In the genomic region with DNA sequence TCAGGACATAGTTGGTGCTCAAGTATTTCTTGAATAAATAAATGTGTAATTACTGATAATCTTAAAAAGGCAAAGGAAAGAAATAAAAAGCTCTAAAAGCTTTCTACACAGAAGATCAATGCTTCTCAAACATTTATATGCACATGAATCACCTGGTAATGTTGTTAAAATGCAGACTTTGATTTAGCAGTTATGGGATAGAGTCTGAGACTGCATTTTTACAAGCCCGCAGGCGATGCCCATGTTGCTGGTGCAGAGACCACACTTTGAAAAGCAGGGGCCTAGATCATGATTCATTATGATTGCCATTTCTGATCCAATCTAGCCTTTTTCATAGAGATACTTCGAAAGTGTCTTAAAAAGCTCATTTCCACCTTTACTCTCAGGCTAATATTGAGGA, we compare ENCODE assay signal across 9 cellular contexts. TPM values are rescaled to one million over a fixed set of nuclear protein-coding genes. Genes with fewer than 3 reads are reported as not detected.
"Had no signal": no experiment of that assay in that cellular context is flagged by ENCODE, and none has a peak within 500 bp of the region (broad histone marks: within the 10 kb centered on the region; RNA-seq: fewer than 3 reads in every experiment).

No MANE protein-coding gene starts in this region.

- H3K4me2 ChIP-seq: GM23338, KMS-11 had no signal

- H3K4me3 ChIP-seq: GM23338 had no signal

- H2AFZ ChIP-seq: GM23338 had no signal

- H3K4me3 Mint-ChIP-seq: GM23338, H9, IgD-negative memory B cell had no signal

- H3K36me3 Mint-ChIP-seq: IgD-negative memory B cell had no signal

- H3K9ac ChIP-seq: KMS-11 had no signal

- H3K27ac Mint-ChIP-seq: GM23338, H9, IgD-negative memory B cell had no signal

- H3K27ac ChIP-seq: HL-60, KMS-11 had no signal

- DNase-seq: H9, HCEC 1CT, KBM-7 had no signal

- ATAC-seq: GM23338, HepG2 had no signal

- H3K9me3 Mint-ChIP-seq: GM23338, IgD-negative memory B cell had no signal

RNA-seq across cellular contexts. Expression of gene CCDC152, which starts 3.5 kb away (rescaled TPM):
- total RNA-seq: HT1080 had no signal

RNA-seq across cellular contexts. Expression of gene SELENOP, which starts 58.6 kb away (rescaled TPM):
- total RNA-seq: HT1080 had no signal
